8 cellular contexts compared by ENCODE assay signal in genomic region chr1:212558665-212559480, GRCh38. TPM values are rescaled to one million over a fixed set of nuclear protein-coding genes. Genes with fewer than 3 reads are reported as not detected.
DNase-seq lines count a peak whose midpoint lies in the region; ATAC-seq and TF ChIP-seq lines count a peak whose summit lies in the region.

No MANE protein-coding gene starts in this region.

- POLR2A ChIA-PET in activated CD4-positive, alpha-beta memory T cell treated with anti-CD3 and anti-CD28 coated beads for 36 hours (lab: Charles Lee) = interaction anchor here (1.4 to 1.8 kb wide), 4 partner anchors 9 to 140 kb away, joined by 5 to 14 read pairs (median 8); partner anchors contain the start of genes ATF3 and BATF3

- H3K36me3 ChIP-seq in CD4-positive, CD25-positive, alpha-beta regulatory T cell (ENCODE audit: control insufficient read depth, insufficient read depth, low read length) = no peaks in the 10 kb centered on the region
- H3K36me3 ChIP-seq in right lobe of liver = no peaks in the 10 kb centered on the region

- H3K4me1 ChIP-seq in CD4-positive, CD25-positive, alpha-beta regulatory T cell (ENCODE audit: control insufficient read depth, insufficient read depth, low read length, poor library complexity, severe bottlenecking) = peaks cover 12% of the 10 kb centered on the region
- no peaks in the 10 kb centered on the region for H3K4me1 ChIP-seq in right lobe of liver

- CTCF ChIA-PET in activated CD4-positive, alpha-beta memory T cell treated with anti-CD3 and anti-CD28 coated beads for 36 hours (lab: Charles Lee) = interaction anchor here (0.9 to 1.9 kb wide), 5 partner anchors 12 to 223 kb away, joined by 3 to 7 read pairs (median 4); no protein-coding TSS in a partner anchor

- peaks cover 21% of the 10 kb centered on the region for H3K27me3 Mint-ChIP-seq in CD4-positive, CD25-positive, alpha-beta regulatory T cell
- peaks cover 7% of the 10 kb centered on the region for H3K27me3 Mint-ChIP-seq in activated CD4-positive, alpha-beta memory T cell treated with anti-CD3 and anti-CD28 coated beads for 36 hours

- ATAC-seq in CD4-positive, CD25-positive, alpha-beta regulatory T cell (ENCODE audit: low read depth in 2 of 2) = peak; percentile 93
- peak; percentile 96 for ATAC-seq in GM19395 (IDR thresholded peaks at IDR 0.05; ENCODE audit: unreplicated experiment)
- ATAC-seq in HG03521 (IDR thresholded peaks at IDR 0.05; ENCODE audit: unreplicated experiment) = peak; percentile 96
- peak; percentile 85 to 93 (median 88) for ATAC-seq in right lobe of liver

- intact Hi-C loops in activated CD4-positive, alpha-beta memory T cell treated with anti-CD3 and anti-CD28 coated beads for 36 hours (cut with micrococcal nuclease) = loop anchor here (1.0 to 5.0 kb wide), 4 partner anchors 8 to 522 kb away; partner anchors contain the start of genes ATF3, DTL and INTS7
- intact Hi-C loops in dorsolateral prefrontal cortex (cut with DNase I) (loop anchor here in 1 of 2 donors (5.0 kb wide), 2 partner anchors 48 to 87 kb away; partner anchors contain the start of gene ATF3), right lobe of liver (cut with DNase I) (no loop called here)

- H3K27ac Mint-ChIP-seq in CD4-positive, CD25-positive, alpha-beta regulatory T cell = peak overlapping the region; percentile 76 to 99 (median 97)
- peak overlapping the region; percentile 83 for H3K27ac Mint-ChIP-seq in activated CD4-positive, alpha-beta memory T cell treated with anti-CD3 and anti-CD28 coated beads for 36 hours

- peaks cover 0 to 11% (median 0%) of the 10 kb centered on the region in 7 donors for H3K9me3 Mint-ChIP-seq in CD4-positive, CD25-positive, alpha-beta regulatory T cell
- peaks cover 4% of the 10 kb centered on the region for H3K9me3 Mint-ChIP-seq in activated CD4-positive, alpha-beta memory T cell treated with anti-CD3 and anti-CD28 coated beads for 36 hours

- peak; percentile 86 to 95 (median 90) for DNase-seq in CD4-positive, CD25-positive, alpha-beta regulatory T cell
- DNase-seq in NCI-H748 (lab: John Stamatoyannopoulos, UW; ENCODE audit: unreplicated experiment) = peak; percentile 89
- DNase-seq in activated CD4-positive, alpha-beta memory T cell treated with anti-CD3 and anti-CD28 coated beads for 36 hours = peak; percentile 93
- DNase-seq in dorsolateral prefrontal cortex = peak; percentile 84 to 92 (median 90)
- peak; percentile 93 to 95 (median 95) for DNase-seq in right lobe of liver
- DNase-seq in stimulated activated CD4-positive, alpha-beta T cell treated with anti-CD3 and anti-CD28 coated beads, Interleukin-4, amount 100 ng/mL, for 24 hours = peak; percentile 90

- H3K4me3 ChIP-seq in CD4-positive, CD25-positive, alpha-beta regulatory T cell (ENCODE audit: low read depth, low read length) = peak overlapping the region; percentile 79
- H3K4me3 ChIP-seq in dorsolateral prefrontal cortex = peak overlapping the region; percentile 55 to 97 (median 79)
- H3K4me3 ChIP-seq in right lobe of liver = peak overlapping the region; percentile 41 to 71 (median 57)

- peaks cover 0 to 11% (median 5%) of the 10 kb centered on the region in 4 donors for H3K4me1 Mint-ChIP-seq in CD4-positive, CD25-positive, alpha-beta regulatory T cell
- peaks cover 15% of the 10 kb centered on the region for H3K4me1 Mint-ChIP-seq in activated CD4-positive, alpha-beta memory T cell treated with anti-CD3 and anti-CD28 coated beads for 36 hours (ENCODE audit: low read depth)

- peak; percentile 79 for TF ChIP-seq POLR2A in right lobe of liver (IDR thresholded peaks at IDR 0.05)

- peak overlapping the region; percentile 49 to 90 (median 81) for H3K4me3 Mint-ChIP-seq in CD4-positive, CD25-positive, alpha-beta regulatory T cell
- H3K4me3 Mint-ChIP-seq in activated CD4-positive, alpha-beta memory T cell treated with anti-CD3 and anti-CD28 coated beads for 36 hours = peak overlapping the region; percentile 45

- H3K36me3 Mint-ChIP-seq in CD4-positive, CD25-positive, alpha-beta regulatory T cell = peaks cover 3% of the 10 kb centered on the region
- H3K36me3 Mint-ChIP-seq in activated CD4-positive, alpha-beta memory T cell treated with anti-CD3 and anti-CD28 coated beads for 36 hours = no peaks in the 10 kb centered on the region

- H3K27ac ChIP-seq in CD4-positive, CD25-positive, alpha-beta regulatory T cell (ENCODE audit: insufficient read depth, low read length, poor library complexity, severe bottlenecking) = peak overlapping the region; percentile 70
- H3K27ac ChIP-seq in dorsolateral prefrontal cortex (peak overlapping the region; percentile 63 to 98 (median 93)), right lobe of liver (peak overlapping the region; percentile 97 to 100 (median 98))

- peaks cover 0 to 3% of the 10 kb centered on the region in 2 experiments for H3K9me3 ChIP-seq in CD4-positive, CD25-positive, alpha-beta regulatory T cell (ENCODE audit: control insufficient read depth in 2 of 2, low read length in 2 of 2)
- H3K9me3 ChIP-seq in right lobe of liver = no peaks in the 10 kb centered on the region

- H3K27me3 ChIP-seq in CD4-positive, CD25-positive, alpha-beta regulatory T cell (ENCODE audit: control insufficient read depth, insufficient read depth, low read length) = peaks cover 15% of the 10 kb centered on the region
- H3K27me3 ChIP-seq in dorsolateral prefrontal cortex (no peaks in the 10 kb centered on the region), right lobe of liver (no peaks in the 10 kb centered on the region)

- peak in 2 of 56 donors; percentile 18 to 36 for TF ChIP-seq CTCF in dorsolateral prefrontal cortex (IDR thresholded peaks at IDR 0.05 in 54 of 56, conservative IDR thresholded peaks at IDR 0.05 in 2 of 56; ENCODE audit: low read depth in 1 of 56, partially characterized antibody in 56 of 56)
- TF ChIP-seq CTCF in right lobe of liver (IDR thresholded peaks at IDR 0.05) = no peak

- 13% methylated on average over 7 of the region's 64 CpGs for WGBS in right lobe of liver (ENCODE audit: insufficient coverage, low coverage, low lambda C conversion rate, missing lambda C conversion rate)

RNA-seq across cellular contexts. Expression of gene ATF3, which starts 49.7 kb away (rescaled TPM):
- total RNA-seq in CD4-positive, CD25-positive, alpha-beta regulatory T cell = 53.7 TPM
- polyA plus RNA-seq in CD4-positive, CD25-positive, alpha-beta regulatory T cell = under 1 TPM in 2 of 4 donors, not detected in 2; 0.42 TPM
- 10 to 100 TPM; 49.7 to 51.5 TPM for total RNA-seq in activated CD4-positive, alpha-beta memory T cell treated with anti-CD3 and anti-CD28 coated beads for 36 hours
- total RNA-seq in dorsolateral prefrontal cortex (100 to 1,000 TPM in 1 of 120 experiments, 10 to 100 TPM in 70, 1 to 10 TPM in 49; 2.2 to 116 (median 11.2) TPM), right lobe of liver (10 to 100 TPM in 5 of 6 experiments, 1 to 10 TPM in 1; 3.7 to 77.2 (median 15.1) TPM)

Comparison
In these comparisons a context has a peak if more than half of its experiments do, and no peak if none do; other contexts are left out.
1. Peak in every context shown above with its lines: DNase-seq, ATAC-seq, H3K4me3 ChIP-seq and H3K27ac ChIP-seq.